ENCODE assay signal across 1 cellular context in the genomic region with DNA sequence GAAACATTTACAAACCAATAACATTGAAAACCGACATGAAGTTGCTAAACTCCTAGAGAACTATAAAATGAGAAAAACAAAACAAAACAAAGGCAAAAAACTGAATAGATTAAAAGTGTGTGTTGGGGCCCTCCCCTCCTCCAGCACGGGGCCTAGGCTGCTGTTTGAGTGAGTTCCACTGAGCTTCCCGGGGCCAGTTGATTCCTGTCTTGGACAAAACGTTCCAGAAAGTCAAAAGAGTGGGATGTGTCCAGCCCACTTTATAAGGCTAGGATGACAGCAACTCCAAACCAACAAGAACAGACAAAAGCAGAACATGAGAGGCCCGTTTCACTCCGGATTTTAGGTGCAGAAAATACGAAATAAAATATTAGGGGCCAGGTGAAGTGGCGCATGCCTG.
TF ChIP-seq lines count a peak whose summit lies in the region.

No MANE protein-coding gene starts in this region.

TF ChIP-seq in liver, 16 proteins besides CTCF, POLR2A, EP300 and RAD21:
- peak; percentile 7 for TF ChIP-seq SP1 (IDR thresholded peaks at IDR 0.05)
- TF ChIP-seq YY1 (IDR thresholded peaks at IDR 0.05) = no peak
- no peak for TF ChIP-seq GABPA (IDR thresholded peaks at IDR 0.05 in 1 of 2, conservative IDR thresholded peaks at IDR 0.05 in 1 of 2)
- no peak for TF ChIP-seq RXRA (IDR thresholded peaks at IDR 0.05)
- TF ChIP-seq FOXA1 (IDR thresholded peaks at IDR 0.05) = no peak
- TF ChIP-seq, protein P1, sequence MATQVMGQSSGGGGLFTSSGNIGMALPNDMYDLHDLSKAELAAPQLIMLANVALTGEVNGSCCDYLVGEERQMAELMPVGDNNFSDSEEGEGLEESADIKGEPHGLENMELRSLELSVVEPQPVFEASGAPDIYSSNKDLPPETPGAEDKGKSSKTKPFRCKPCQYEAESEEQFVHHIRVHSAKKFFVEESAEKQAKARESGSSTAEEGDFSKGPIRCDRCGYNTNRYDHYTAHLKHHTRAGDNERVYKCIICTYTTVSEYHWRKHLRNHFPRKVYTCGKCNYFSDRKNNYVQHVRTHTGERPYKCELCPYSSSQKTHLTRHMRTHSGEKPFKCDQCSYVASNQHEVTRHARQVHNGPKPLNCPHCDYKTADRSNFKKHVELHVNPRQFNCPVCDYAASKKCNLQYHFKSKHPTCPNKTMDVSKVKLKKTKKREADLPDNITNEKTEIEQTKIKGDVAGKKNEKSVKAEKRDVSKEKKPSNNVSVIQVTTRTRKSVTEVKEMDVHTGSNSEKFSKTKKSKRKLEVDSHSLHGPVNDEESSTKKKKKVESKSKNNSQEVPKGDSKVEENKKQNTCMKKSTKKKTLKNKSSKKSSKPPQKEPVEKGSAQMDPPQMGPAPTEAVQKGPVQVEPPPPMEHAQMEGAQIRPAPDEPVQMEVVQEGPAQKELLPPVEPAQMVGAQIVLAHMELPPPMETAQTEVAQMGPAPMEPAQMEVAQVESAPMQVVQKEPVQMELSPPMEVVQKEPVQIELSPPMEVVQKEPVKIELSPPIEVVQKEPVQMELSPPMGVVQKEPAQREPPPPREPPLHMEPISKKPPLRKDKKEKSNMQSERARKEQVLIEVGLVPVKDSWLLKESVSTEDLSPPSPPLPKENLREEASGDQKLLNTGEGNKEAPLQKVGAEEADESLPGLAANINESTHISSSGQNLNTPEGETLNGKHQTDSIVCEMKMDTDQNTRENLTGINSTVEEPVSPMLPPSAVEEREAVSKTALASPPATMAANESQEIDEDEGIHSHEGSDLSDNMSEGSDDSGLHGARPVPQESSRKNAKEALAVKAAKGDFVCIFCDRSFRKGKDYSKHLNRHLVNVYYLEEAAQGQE (IDR thresholded peaks at IDR 0.05) = no peak
